Comparison of ENCODE assay signal across 26 cellular contexts in the genomic region with DNA sequence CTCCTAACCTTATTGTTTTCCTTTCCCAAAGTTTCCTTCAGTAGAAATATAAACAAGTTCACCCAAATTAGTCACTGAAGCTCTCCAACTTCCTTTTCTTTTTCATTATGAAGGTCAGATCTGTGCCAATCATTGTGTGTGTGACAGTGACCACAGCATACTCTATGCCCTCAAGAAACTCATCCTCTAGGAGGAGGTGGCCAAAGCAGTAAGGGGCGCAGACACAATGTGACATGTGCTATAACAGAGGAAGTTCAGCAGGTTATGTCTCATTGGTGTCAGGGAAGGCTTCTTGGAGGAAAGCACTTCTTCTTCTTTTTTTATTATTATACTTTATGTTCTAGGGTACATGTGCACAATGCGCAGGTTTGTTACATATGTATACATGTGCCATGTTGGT.
"Had no signal": no experiment of that assay in that cellular context is flagged by ENCODE, and none has a peak within 500 bp of the region (broad histone marks: within the 10 kb centered on the region; RNA-seq: fewer than 3 reads in every experiment).

No MANE protein-coding gene starts in this region.

- H3K27ac Mint-ChIP-seq: activated B cell treated with CpG ODN at 0.5 μM for 24 hours; activated CD4-positive, alpha-beta memory T cell treated with anti-CD3 and anti-CD28 coated beads for 36 hours; activated CD4-positive, alpha-beta T cell treated with anti-CD3 and anti-CD28 coated beads, Interleukin-2, amount 10 ng/mL, durations not matched to agents 24 days and 14 days; activated naive CD4-positive, alpha-beta T cell treated with anti-CD3 and anti-CD28 coated beads, Interleukin-2, amount 50 U/mL, for 72 hours; activated naive CD8-positive, alpha-beta T cell treated with anti-CD3 and anti-CD28 coated beads, Interleukin-2, amount 50 U/mL, for 24 hours; T-cell had no signal

- DNase-seq: activated B cell treated with CpG ODN at 0.5 μM for 24 hours; activated CD4-positive, alpha-beta memory T cell treated with anti-CD3 and anti-CD28 coated beads for 36 hours; activated CD4-positive, alpha-beta T cell treated with anti-CD3 and anti-CD28 coated beads for 1 hour; activated CD4-positive, alpha-beta T cell treated with anti-CD3 and anti-CD28 coated beads, Interleukin-2, amount 10 ng/mL, durations not matched to agents 24 days and 14 days; activated CD8-positive, alpha-beta memory T cell treated with anti-CD3 and anti-CD28 coated beads for 24 hours; activated effector memory CD4-positive, alpha-beta T cell treated with anti-CD3 and anti-CD28 coated beads, Interleukin-2, amount 50 U/mL, for 16 hours; activated naive CD4-positive, alpha-beta T cell treated with Interleukin-2 at 50 U/mL for 16 hours; activated naive CD8-positive, alpha-beta T cell treated with anti-CD3 and anti-CD28 coated beads, Interleukin-2, amount 50 U/mL, for 24 hours; activated T-cell treated with anti-CD3 and anti-CD28 coated beads, Interleukin-2, amount 50 U/mL, for 4 hours; amygdala; Karpas-422; MM.1S; NCI-H1048; NCI-H146; NCI-H187 treated with DMSO at 0.1 percent for 48 hours; NCI-H2227 treated with DMSO at 0.1 percent for 48 hours; NCI-H446 treated with DMSO at 0.1 percent for 48 hours; NCI-H524 treated with DMSO at 0.1 percent for 48 hours; NCI-H748 treated with DMSO at 0.1 percent for 48 hours; T-cell; T-helper 2 cell; T1000 had no signal

- H3K27ac ChIP-seq: brain microvascular endothelial cell had no signal

- H3K4me3 ChIP-seq: K562 had no signal

- H3K27me3 Mint-ChIP-seq: activated B cell treated with CpG ODN at 0.5 μM for 24 hours; activated CD4-positive, alpha-beta memory T cell treated with anti-CD3 and anti-CD28 coated beads for 36 hours; activated naive CD8-positive, alpha-beta T cell treated with anti-CD3 and anti-CD28 coated beads, Interleukin-2, amount 50 U/mL, for 24 hours; T-cell had no signal

- H3K36me3 Mint-ChIP-seq: activated CD4-positive, alpha-beta memory T cell treated with anti-CD3 and anti-CD28 coated beads for 36 hours; activated naive CD4-positive, alpha-beta T cell treated with anti-CD3 and anti-CD28 coated beads, Interleukin-2, amount 50 U/mL, for 72 hours had no signal

- H3K4me3 Mint-ChIP-seq: activated B cell treated with CpG ODN at 0.5 μM for 24 hours; activated CD4-positive, alpha-beta memory T cell treated with anti-CD3 and anti-CD28 coated beads for 36 hours; activated CD4-positive, alpha-beta T cell treated with anti-CD3 and anti-CD28 coated beads, Interleukin-2, amount 10 ng/mL, durations not matched to agents 24 days and 14 days; activated naive CD8-positive, alpha-beta T cell treated with anti-CD3 and anti-CD28 coated beads, Interleukin-2, amount 50 U/mL, for 24 hours; activated T-cell treated with anti-CD3 and anti-CD28 coated beads, Interleukin-2, amount 50 U/mL, for 4 hours; T-cell had no signal

- H3K36me3 ChIP-seq: brain microvascular endothelial cell had no signal

- ATAC-seq: activated naive CD4-positive, alpha-beta T cell treated with anti-CD3 and anti-CD28 coated beads, Interleukin-2, amount 50 U/mL, for 72 hours; activated naive CD8-positive, alpha-beta T cell treated with anti-CD3 and anti-CD28 coated beads, Interleukin-2, amount 50 U/mL, for 24 hours; activated T-cell treated with anti-CD3 and anti-CD28 coated beads, Interleukin-2, amount 50 U/mL, for 4 hours; PC-3; T-cell had no signal

- H3K9me3 Mint-ChIP-seq: activated CD4-positive, alpha-beta memory T cell treated with anti-CD3 and anti-CD28 coated beads for 36 hours; activated T-cell treated with anti-CD3 and anti-CD28 coated beads, Interleukin-2, amount 50 U/mL, for 4 hours had no signal

- H3K4me1 Mint-ChIP-seq: activated B cell treated with CpG ODN at 0.5 μM for 24 hours; activated CD4-positive, alpha-beta T cell treated with anti-CD3 and anti-CD28 coated beads, Interleukin-2, amount 10 ng/mL, durations not matched to agents 24 days and 14 days had no signal

- H3K27me3 ChIP-seq: brain microvascular endothelial cell had no signal
